In the genomic region with DNA sequence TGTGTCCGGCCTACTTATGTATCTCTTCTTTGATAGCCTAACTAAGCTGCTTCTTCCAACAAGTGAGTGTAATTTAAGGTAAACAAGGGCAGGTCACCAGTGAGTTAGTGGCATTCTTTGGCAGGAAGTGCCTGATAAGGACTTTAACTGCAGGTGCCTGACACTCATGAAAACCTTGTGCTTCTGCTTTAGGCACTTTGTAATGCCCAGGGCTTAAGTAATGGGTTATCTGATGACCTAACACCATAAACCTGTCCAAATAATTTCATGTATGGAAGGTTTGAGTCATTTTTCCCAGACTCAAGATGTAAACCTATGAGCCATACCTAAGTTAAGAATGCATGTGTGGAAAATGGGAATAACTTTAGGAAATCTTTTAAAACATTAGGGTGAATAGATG, we compare ENCODE assay signal across 22 cellular contexts. TPM values are rescaled to one million over a fixed set of nuclear protein-coding genes. Genes with fewer than 3 reads are reported as not detected.
DNase-seq lines count a peak whose midpoint lies in the region; ATAC-seq and TF ChIP-seq lines count a peak whose summit lies in the region.
"Had no signal": no experiment of that assay in that cellular context is flagged by ENCODE, and none has a peak within 500 bp of the region (broad histone marks: within the 10 kb centered on the region; RNA-seq: fewer than 3 reads in every experiment).

No MANE protein-coding gene starts in this region.

- H3F3A ChIP-seq in GM23338 (replicated peaks; ENCODE audit: low read depth) = no peaks in the 10 kb centered on the region

- H4K20me1 ChIP-seq in hepatocyte (ENCODE audit: insufficient read depth, poor library complexity, severe bottlenecking) (no peaks in the 10 kb centered on the region), GM23338 (replicated peaks; ENCODE audit: insufficient read depth) (peaks cover 5% of the 10 kb centered on the region; the same call in 1 of the 2 replicates)

- H3K4me2 ChIP-seq in hepatocyte = no peak overlapping the region
- H3K4me2 ChIP-seq in GM23338 = no peak overlapping the region
- H3K4me2 ChIP-seq: BLaER1 had no signal

- no peak for ATAC-seq in gastrocnemius medialis
- no peak for ATAC-seq in GM18867 (IDR thresholded peaks at IDR 0.05; ENCODE audit: unreplicated experiment)
- ATAC-seq in HG02884 (IDR thresholded peaks at IDR 0.05; ENCODE audit: unreplicated experiment) = no peak
- no peak for ATAC-seq in GM23338
- ATAC-seq: HCT116, Right ventricle myocardium inferior had no signal

- H3K27me3 Mint-ChIP-seq in GM23338 (ENCODE audit: insufficient read depth, low read depth, poor library complexity) = peaks cover 2% of the 10 kb centered on the region
- H3K27me3 Mint-ChIP-seq: CD4-positive, alpha-beta memory T cell had no signal

- H3K27me3 ChIP-seq in hepatocyte (no peaks in the 10 kb centered on the region), gastrocnemius medialis (no peaks in the 10 kb centered on the region), GM23338 (ENCODE audit: insufficient read depth) (no peaks in the 10 kb centered on the region)
- H3K27me3 ChIP-seq: BLaER1, SJSA1 had no signal

- H3K9me2 ChIP-seq in hepatocyte (replicated peaks; ENCODE audit: insufficient read depth) (no peaks in the 10 kb centered on the region), GM23338 (ENCODE audit: insufficient read depth) (no peaks in the 10 kb centered on the region)

- H3K9me3 Mint-ChIP-seq in GM23338 = peaks cover 39% of the 10 kb centered on the region

- peaks cover 98% of the 10 kb centered on the region for H3K36me3 Mint-ChIP-seq in GM23338 (ENCODE audit: low read depth)

- H3K79me2 ChIP-seq in hepatocyte (no peaks in the 10 kb centered on the region), GM23338 (replicated peaks; ENCODE audit: insufficient read depth) (no peaks in the 10 kb centered on the region)

- no peak overlapping the region for H3K27ac Mint-ChIP-seq in GM23338

- H2AFZ ChIP-seq in hepatocyte (no peak overlapping the region), GM23338 (no peak overlapping the region)

- H3K4me1 ChIP-seq in hepatocyte (ENCODE audit: insufficient read depth) = no peaks in the 10 kb centered on the region
- no peaks in the 10 kb centered on the region for H3K4me1 ChIP-seq in gastrocnemius medialis
- no peaks in the 10 kb centered on the region for H3K4me1 ChIP-seq in GM23338 (ENCODE audit: insufficient read depth)
- H3K4me1 ChIP-seq: BLaER1 had no signal

- 62% methylated on average over 1 of the region's 1 CpG for WGBS in hepatocyte (ENCODE audit: low lambda C conversion rate, missing lambda C conversion rate)

- no peak overlapping the region for H3K4me3 ChIP-seq in hepatocyte
- H3K4me3 ChIP-seq in gastrocnemius medialis = no peak overlapping the region
- no peak overlapping the region for H3K4me3 ChIP-seq in GM23338
- H3K4me3 ChIP-seq: BLaER1, SJSA1 had no signal

- H3K36me3 ChIP-seq in hepatocyte (replicated peaks; ENCODE audit: insufficient read depth, low read depth) (peaks cover 8% of the 10 kb centered on the region), gastrocnemius medialis (peaks cover 0 to 60% of the 10 kb centered on the region in 2 donors), GM23338 (ENCODE audit: insufficient read depth) (peaks cover 46% of the 10 kb centered on the region)

- H3K9me3 ChIP-seq in hepatocyte (ENCODE audit: low read depth) (peaks cover 11% of the 10 kb centered on the region), gastrocnemius medialis (peaks cover 0 to 6% (median 0%) of the 10 kb centered on the region in 3 donors)
- H3K9me3 ChIP-seq: SJSA1 had no signal

- no peak for TF ChIP-seq POLR2A in gastrocnemius medialis (IDR thresholded peaks at IDR 0.05)

- peaks cover 9% of the 10 kb centered on the region; the same call in 2 of the 3 replicates for H3K4me1 Mint-ChIP-seq in GM23338
- H3K4me1 Mint-ChIP-seq: CD4-positive, alpha-beta memory T cell had no signal

- intact Hi-C loops in gastrocnemius medialis (cut with DNase I; ENCODE audit: low total_unique reads) = no loop called here

- no peak overlapping the region for H3K4me3 Mint-ChIP-seq in GM23338
- H3K4me3 Mint-ChIP-seq: CD4-positive, alpha-beta memory T cell had no signal

- no peak for TF ChIP-seq CTCF in hepatocyte (IDR thresholded peaks at IDR 0.05; ENCODE audit: poor library complexity)
- no peak for TF ChIP-seq CTCF in gastrocnemius medialis (IDR thresholded peaks at IDR 0.05 in 4 of 5, conservative IDR thresholded peaks at IDR 0.05 in 1 of 5)
- no peak for TF ChIP-seq CTCF in GM23338 (conservative IDR thresholded peaks at IDR 0.05; ENCODE audit: low read depth in 2 of 2)

- in situ Hi-C loops in gastrocnemius medialis (cut with MboI; ENCODE audit: low sequenced_read_pairs in 4 of 4) = no loop called here

- DNase-seq in ELR (ENCODE audit: low read depth) (peak; percentile 61), RKO (ENCODE audit: low spot score) (peak; percentile 33), hepatocyte (ENCODE audit: low spot score) (peak; percentile 46), gastrocnemius medialis (no peak), GM23338 (ENCODE audit: low spot score) (no peak)
- DNase-seq: ACHN; CD4-positive, alpha-beta memory T cell; DND-41; GDM1; MV-4-11; NCI-H1105 treated with DMSO at 0.1 percent for 48 hours; NCI-H2029 treated with DMSO at 0.1 percent for 48 hours; NCI-H2171; NCI-H446; NCI-H526 had no signal

- H3K27ac ChIP-seq in hepatocyte = peak overlapping the region; percentile 34
- no peak overlapping the region for H3K27ac ChIP-seq in gastrocnemius medialis
- H3K27ac ChIP-seq in GM23338 (ENCODE audit: low read depth) = no peak overlapping the region
- H3K27ac ChIP-seq: BLaER1, HL-60, SJSA1 had no signal

TF ChIP-seq in GM23338, 12 proteins besides CTCF, POLR2A, EP300 and RAD21 (continues in another document):
- TF ChIP-seq ZNF331 (CRISPR knock-in tag; IDR thresholded peaks at IDR 0.05; ENCODE audit: low read depth) (no peak), EZH2 (IDR thresholded peaks at IDR 0.05; ENCODE audit: low read depth, unreplicated experiment) (no peak), ETS1 (IDR thresholded peaks at IDR 0.05) (no peak), EZH2phosphoT487 (IDR thresholded peaks at IDR 0.05; ENCODE audit: unreplicated experiment) (no peak)

RNA-seq across cellular contexts. Expression of gene BCOR, which starts 43.0 kb away (rescaled TPM):
- total RNA-seq in hepatocyte (22.7 and 22.9 TPM in 2 replicates), gastrocnemius medialis (10 to 100 TPM in 3 of 4 donors, 1 to 10 TPM in 1; 6.5 to 43.8 (median 18.4) TPM)
- polyA plus RNA-seq in hepatocyte (13.6 and 15.3 TPM in 2 replicates), GM23338 (2016; fragmentation: Nextera tagmentation; extraction: Ambion mirVana) (25.5 and 25.8 TPM in 2 replicates)
- total RNA-seq in GM23338 (2014; rRNA removed; shearing (Covaris generic)) = 60.8 TPM in 2 replicates

Comparison
In these comparisons a context has a peak if more than half of its experiments do, and no peak if none do; other contexts are left out.
1. DNase-seq: peak in ELR (single experiment), RKO (single experiment) and hepatocyte (single experiment); none in gastrocnemius medialis (0 of 2) and GM23338 (single experiment).